In genomic region chr13:99617474-99618255, GRCh38 we compare ENCODE assay signal across 8 cellular contexts. TPM values are rescaled to one million over a fixed set of nuclear protein-coding genes. Genes with fewer than 3 reads are reported as not detected.
DNase-seq lines count a peak whose midpoint lies in the region; ATAC-seq, FAIRE-seq and TF ChIP-seq lines count a peak whose summit lies in the region.

No MANE protein-coding gene starts in this region.

- no peak overlapping the region for H2AFZ ChIP-seq in GM12878 (ENCODE audit: control insufficient read depth, low read depth, low read length)
- no peak overlapping the region for H2AFZ ChIP-seq in keratinocyte (ENCODE audit: control insufficient read depth, low read length)

- H3K4me1 ChIP-seq in GM12878 (ENCODE audit: control insufficient read depth, insufficient read depth, low read length) (no peaks in the 10 kb centered on the region), keratinocyte (ENCODE audit: control insufficient read depth, extremely low read depth, insufficient read depth, low read length) (peaks cover 14% of the 10 kb centered on the region), uterus (no peaks in the 10 kb centered on the region)

- no peak overlapping the region for H3K9ac ChIP-seq in GM12878 (ENCODE audit: control insufficient read depth, insufficient read depth, low read length)
- no peak overlapping the region for H3K9ac ChIP-seq in keratinocyte (ENCODE audit: control insufficient read depth, extremely low read depth, insufficient read depth, low read length)

- H3K9me3 ChIP-seq in GM12878 (replicated peaks; ENCODE audit: control insufficient read depth, insufficient read depth, low read length) (no peaks in the 10 kb centered on the region), keratinocyte (ENCODE audit: control insufficient read depth, low read depth, low read length) (no peaks in the 10 kb centered on the region), uterus (no peaks in the 10 kb centered on the region)

- H3K36me3 ChIP-seq in GM12878 (ENCODE audit: control insufficient read depth in 2 of 2, insufficient read depth in 2 of 2, low read length in 1 of 2) (no peaks in the 10 kb centered on the region), keratinocyte (ENCODE audit: control insufficient read depth in 2 of 2, extremely low read depth in 1 of 2, insufficient read depth in 2 of 2, low read length in 2 of 2) (no peaks in the 10 kb centered on the region), uterus (no peaks in the 10 kb centered on the region)

- ATAC-seq in GM12878 (peak; percentile 85), GM19452 (IDR thresholded peaks at IDR 0.05; ENCODE audit: unreplicated experiment) (no peak)

- WGBS in GM12878 (ENCODE audit: insufficient coverage, insufficient replicate concordance, low lambda C conversion rate, missing lambda C conversion rate) = 63% methylated on average over 11 of the region's 11 CpGs

- H3K9me1 ChIP-seq in keratinocyte (ENCODE audit: control insufficient read depth, extremely low read depth, insufficient read depth, low read length) = no peaks in the 10 kb centered on the region

- CTCF ChIA-PET in GM12878 (lab: Yijun Ruan, JAX) = interaction anchor here (0.7 to 1.4 kb wide), 8 partner anchors 12 to 296 kb away, joined by 3 to 5 read pairs (median 3); partner anchors contain the start of gene CLYBL

- TF ChIP-seq CTCF in GM12872 (IDR thresholded peaks at IDR 0.05; ENCODE audit: insufficient read depth, low read depth, low read length) = peak; percentile 74
- peak; percentile 65 to 81 (median 74) for TF ChIP-seq CTCF in GM12878 (IDR thresholded peaks at IDR 0.05 in 2 of 3, conservative IDR thresholded peaks at IDR 0.05 in 1 of 3; ENCODE audit: control insufficient read depth in 2 of 3, extremely low read depth in 1 of 3, insufficient read depth in 1 of 3, low read depth in 3 of 3, low read length in 3 of 3)
- TF ChIP-seq CTCF in keratinocyte (optimal IDR thresholded peaks at IDR 0.05 in 1 of 3, IDR thresholded peaks at IDR 0.05 in 1 of 3, conservative IDR thresholded peaks at IDR 0.05 in 1 of 3; ENCODE audit: extremely low read depth in 1 of 3, insufficient read depth in 2 of 3, low read length in 3 of 3) = peak; percentile 47 to 65 (median 62)
- peak; percentile 27 to 57 (median 34) for TF ChIP-seq CTCF in uterus (IDR thresholded peaks at IDR 0.05)

- POLR2A ChIA-PET in GM12878 (lab: Charles Lee) = no interaction called here

- SMC1A ChIA-PET in GM12878 (lab: Charles Lee; ENCODE audit: uncharacterized antibody, unreplicated experiment) = interaction anchor here (0.8 kb wide), 1 partner anchor 617 kb away, joined by 3 read pairs; no protein-coding TSS in a partner anchor

- BruUV-seq in GM12878 (replicated peaks; lab: Mats Ljungman, UMichigan) = no TSS peak

- H3K4me2 ChIP-seq in GM12878 (ENCODE audit: control insufficient read depth, insufficient read depth) (no peak overlapping the region), keratinocyte (ENCODE audit: control insufficient read depth, extremely low read depth, insufficient read depth, low read depth, low read length) (no peak overlapping the region)

- H3K79me2 ChIP-seq in GM12878 (ENCODE audit: control insufficient read depth, insufficient read depth, low read length) (no peaks in the 10 kb centered on the region), keratinocyte (ENCODE audit: control insufficient read depth, insufficient read depth, low read length) (no peaks in the 10 kb centered on the region)

- RAD21 ChIA-PET in GM12878 (lab: Charles Lee; ENCODE audit: unreplicated experiment) = no interaction called here

- TF ChIP-seq POLR2A in GM12878 (IDR thresholded peaks at IDR 0.05; ENCODE audit: low read depth, low read length) (no peak), uterus (IDR thresholded peaks at IDR 0.05) (no peak)

- TF ChIP-seq RAD21 in GM12878 (IDR thresholded peaks at IDR 0.05; ENCODE audit: insufficient read depth, low read depth, low read length) = peak; percentile 62

- H3K4me3 ChIP-seq in GM12878 (no peak overlapping the region), keratinocyte (ENCODE audit: control insufficient read depth in 2 of 3, extremely low read depth in 1 of 3, insufficient read depth in 2 of 3, low read depth in 1 of 3, low read length in 3 of 3) (no peak overlapping the region), uterus (no peak overlapping the region)

- H3K27me3 ChIP-seq in GM12878 (replicated peaks in 1 of 2; ENCODE audit: control insufficient read depth in 2 of 2, insufficient read depth in 2 of 2, low read length in 1 of 2) (no peaks in the 10 kb centered on the region; a peak in 1 of 4 replicates), keratinocyte (ENCODE audit: control insufficient read depth, extremely low read depth, insufficient read depth, low read length) (no peaks in the 10 kb centered on the region), uterus (no peaks in the 10 kb centered on the region)

- DNase-seq in AG08396 (ENCODE audit: low spot score) = peak; percentile 37
- peak; percentile 79 for DNase-seq in NCI-H1694 (lab: John Stamatoyannopoulos, UW)
- DNase-seq in GM12878 (ENCODE audit: low read depth, low spot score) = no peak
- no peak for DNase-seq in keratinocyte (ENCODE audit: low read depth, low spot score)
- DNase-seq in uterus = peak in 1 of 2 donors; percentile 37
- no peak for DNase-seq in NOMO-1 treated with dmso at 0.1 percent for 144 hours (lab: John Stamatoyannopoulos, UW; ENCODE audit: unreplicated experiment)

- dilution Hi-C loops in keratinocyte (cut with MboI; ENCODE audit: extremely low pct_ligation_motif_present, low sequenced_read_pairs) = no loop called here

- TF ChIP-seq EP300 in GM12878 (IDR thresholded peaks at IDR 0.05; ENCODE audit: borderline replicate concordance in 1 of 2, control insufficient read depth in 1 of 2, low read depth in 2 of 2, low read length in 2 of 2) = no peak

- H4K20me1 ChIP-seq in GM12878 (ENCODE audit: control insufficient read depth, insufficient read depth) (no peaks in the 10 kb centered on the region), keratinocyte (ENCODE audit: control insufficient read depth, extremely low read depth, insufficient read depth, low read length) (no peaks in the 10 kb centered on the region)

- intact Hi-C loops in GM12878 (cut with micrococcal nuclease; ENCODE audit: unreplicated experiment) (loop anchor here (1.0 to 2.0 kb wide), 3 partner anchors 39 to 175 kb away; no protein-coding TSS in a partner anchor), uterus (cut with DNase I; ENCODE audit: low total_unique reads) (no loop called here)

- no peak overlapping the region for H3K27ac ChIP-seq in GM12878 (ENCODE audit: control insufficient read depth, insufficient read depth)
- H3K27ac ChIP-seq in keratinocyte (ENCODE audit: control insufficient read depth, insufficient read depth, low read length) = no peak overlapping the region
- no peak overlapping the region for H3K27ac ChIP-seq in uterus

- in situ Hi-C loops in GM12878 (cut with MboI) = no loop called here

- FAIRE-seq in GM12878 (lab: Jason Lieb, UNC) (no peak), keratinocyte (lab: Jason Lieb, UNC) (no peak)

TF ChIP-seq in GM12878, 131 proteins besides CTCF, POLR2A, EP300 and RAD21:
- TF ChIP-seq WRNIP1 (IDR thresholded peaks at IDR 0.05; ENCODE audit: borderline replicate concordance, low read depth, low read length) (no peak), ZNF274 (IDR thresholded peaks at IDR 0.05; ENCODE audit: insufficient read depth, insufficient read length) (no peak), YY1 (IDR thresholded peaks at IDR 0.05; ENCODE audit: low read depth, low read length) (0 out of 2 replicates have a peak, but pooled peaks have one; percentile 13), USF1 (IDR thresholded peaks at IDR 0.05; ENCODE audit: borderline replicate concordance, extremely low read length, insufficient read depth, low read depth, low read length) (no peak), BACH1 (IDR thresholded peaks at IDR 0.05; ENCODE audit: borderline replicate concordance) (no peak), SMC3 (IDR thresholded peaks at IDR 0.05; ENCODE audit: borderline replicate concordance, low read length) (peak; percentile 52; the same call in 1 of the 2 replicates)

RNA-seq across cellular contexts. Expression of gene CLYBL, which starts 11.2 kb away (rescaled TPM):
- 7.6 and 14.3 TPM in 2 replicates for total RNA-seq in GM12878 (2013; cell fraction: nucleolus; rRNA removed)
- total RNA-seq in GM12878 (2014; rRNA removed) = 4.5 and 5.7 TPM in 2 replicates
- 6.4 and 8.3 TPM in 2 replicates for total RNA-seq in GM12878 (2014; rRNA removed; fragmentation: Illumina TruSeq; extraction: Trizol)
- 4.7 and 8.7 TPM in 2 replicates for total RNA-seq in GM12878 (2021)
- 7.0 TPM for polyA plus RNA-seq in GM12878 (2011; ENCODE audit: low read depth)
- polyA plus RNA-seq in GM12878 (2011; rRNA removed) = 11.4 and 14.7 TPM in 2 replicates
- polyA plus RNA-seq in GM12878 (2011; cell fraction: cytosol; rRNA removed) = 5.6 and 6.0 TPM in 2 replicates
- polyA plus RNA-seq in GM12878 (2011; cell fraction: nucleus; rRNA removed) = 10.9 and 17.0 TPM in 2 replicates
- 9.9 and 10.2 TPM in 2 replicates for polyA plus RNA-seq in GM12878 (2012)
- polyA plus RNA-seq in GM12878 (2014; fragmentation: Illumina TruSeq; extraction: Trizol) = 8.2 and 10.7 TPM in 2 replicates
- polyA plus RNA-seq in GM12878 (2014; fragmentation: Nextera tagmentation; extraction: Ambion mirVana) = 1 to 10 TPM; 3.8 to 5.8 TPM
- polyA plus RNA-seq in GM12878 (2014; rRNA removed) = 5.0 and 9.8 TPM in 2 replicates
- 1 to 10 TPM; 5.3 to 7.1 TPM for polyA plus RNA-seq in GM12878 (2016; fragmentation: Nextera tagmentation; extraction: Ambion mirVana)
- polyA minus RNA-seq in GM12878 (2011; rRNA and poly(A)+ RNA removed) = 3.7 and 6.9 TPM in 2 replicates
- 2.3 TPM in 1 of 2 replicates, not detected in the other for polyA minus RNA-seq in GM12878 (2011; cell fraction: cytosol; rRNA and poly(A)+ RNA removed)
- 6.1 and 7.0 TPM in 2 replicates for polyA minus RNA-seq in GM12878 (2011; cell fraction: nucleus; rRNA and poly(A)+ RNA removed)
- polyA plus RNA-seq in keratinocyte = 2.4 to 4.0 TPM (median 3.9 TPM) in 3 replicates
- polyA plus RNA-seq in keratinocyte (2011; ENCODE audit: low read depth) = 5.7 TPM
- 3.1 and 4.5 TPM in 2 replicates for polyA plus RNA-seq in keratinocyte (2011; cell fraction: cytosol; rRNA removed)
- 4.0 and 4.9 TPM in 2 replicates for polyA plus RNA-seq in keratinocyte (2011; cell fraction: nucleus; rRNA removed)
- polyA plus RNA-seq in keratinocyte (2012; ENCODE audit: low replicate concordance) = 2.0 and 5.3 TPM in 2 replicates
- polyA minus RNA-seq in keratinocyte = 0.98 to 2.0 TPM (median 2.0 TPM) in 3 replicates
- 1.7 TPM for polyA minus RNA-seq in keratinocyte (2011; cell fraction: cytosol; rRNA and poly(A)+ RNA removed)
- polyA minus RNA-seq in keratinocyte (2011; cell fraction: nucleus; rRNA and poly(A)+ RNA removed) = 0.93 and 1.1 TPM in 2 replicates
- 10 to 100 TPM in 1 of 4 donors, 1 to 10 TPM in 2, under 1 TPM in 1; 0.29 to 34.3 (median 7.2) TPM for total RNA-seq in uterus

Comparison
In these comparisons a context has a peak if more than half of its experiments do, and no peak if none do; other contexts are left out.
1. DNase-seq: peak in AG08396 (single experiment) and NCI-H1694 (single experiment); none in GM12878 (single experiment), keratinocyte (single experiment) and NOMO-1 treated with dmso at 0.1 percent for 144 hours (single experiment).
2. Peak in every context shown above with its lines, with median percentiles within 50 percentile points of each other: CTCF ChIP-seq.